Comparison of ENCODE assay signal across 8 cellular contexts in the genomic region with DNA sequence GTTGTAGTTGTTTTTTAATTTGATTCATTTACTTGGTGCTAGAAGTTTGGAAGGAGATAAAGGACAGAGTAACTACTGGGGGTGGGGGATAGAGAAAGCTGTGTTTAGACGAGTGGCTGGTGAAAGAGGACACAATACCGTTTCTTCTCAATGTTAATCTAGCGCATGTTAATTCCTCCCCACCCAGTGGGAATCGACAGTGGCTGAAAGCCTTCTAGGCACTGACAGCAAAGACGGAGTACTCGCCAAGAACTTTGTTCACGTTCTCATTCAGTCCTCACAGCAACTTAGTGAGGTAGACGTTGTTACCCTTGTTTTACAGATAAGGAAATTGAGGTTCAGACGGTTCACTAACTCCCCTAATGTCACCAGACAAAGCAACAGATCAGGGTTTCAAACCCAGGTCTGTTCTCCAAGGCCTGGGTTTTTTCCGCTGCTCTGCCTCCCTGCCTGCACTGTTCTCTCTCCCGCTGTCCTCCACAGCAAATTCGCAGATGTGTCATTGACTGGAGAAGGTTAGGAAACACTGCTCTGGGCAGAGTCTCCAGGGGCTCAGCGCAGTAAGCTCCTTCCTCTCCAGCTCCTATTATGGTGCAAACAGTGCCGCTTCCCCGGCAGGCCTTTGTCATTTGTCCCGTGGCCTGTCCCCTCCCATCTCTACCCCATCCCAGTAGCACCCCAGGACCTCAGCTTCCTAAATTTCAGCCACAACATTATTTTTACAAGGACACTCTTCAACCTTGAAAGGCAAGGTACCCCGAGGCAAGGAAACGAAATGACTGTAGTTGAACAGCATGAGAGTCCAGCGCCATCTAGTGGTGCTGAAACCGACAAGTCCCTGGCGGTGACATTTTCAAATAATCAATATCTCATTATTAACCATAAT. TPM values are rescaled to one million over a fixed set of nuclear protein-coding genes. Genes with fewer than 3 reads are reported as not detected.
DNase-seq lines count a peak whose midpoint lies in the region; ATAC-seq and TF ChIP-seq lines count a peak whose summit lies in the region.

No MANE protein-coding gene starts in this region.

- CTCF ChIA-PET in PC-9 (lab: Charles Lee): interaction anchor here (0.5 to 1.6 kb wide), 5 partner anchors 8 to 511 kb away, joined by 3 to 5 read pairs (median 3); no protein-coding TSS in a partner anchor

- H3K4me3 ChIP-seq in Jurkat, Clone E6-1 (ENCODE audit: low read length): no peak overlapping the region
- H3K4me3 ChIP-seq in PC-9: no peak overlapping the region

- H4K20me1 ChIP-seq in PC-9 (ENCODE audit: insufficient read depth): no peaks in the 10 kb centered on the region

- POLR2A ChIA-PET in PC-9 (lab: Charles Lee; ENCODE audit: unreplicated experiment): no interaction called here

- intact Hi-C loops in PC-9 (cut with micrococcal nuclease; ENCODE audit: unreplicated experiment): loop anchor here (2.0 to 5.0 kb wide), 2 partner anchors 591 to 702 kb away; no protein-coding TSS in a partner anchor

- no peaks in the 10 kb centered on the region for H3K79me2 ChIP-seq in PC-9 (ENCODE audit: low read depth)

- no peaks in the 10 kb centered on the region for H3K27me3 Mint-ChIP-seq in activated T-cell treated with anti-CD3 and anti-CD28 coated beads, Interleukin-2, amount 50 U/mL, for 72 hours (ENCODE audit: low read depth)
- no peaks in the 10 kb centered on the region for H3K27me3 Mint-ChIP-seq in naive B cell

- H3K27ac ChIP-seq in PC-9: no peak overlapping the region

- H3F3A ChIP-seq in PC-9 (ENCODE audit: insufficient read depth, low read depth): peaks cover 6% of the 10 kb centered on the region; the same call in 1 of the 2 replicates

- H3K4me3 Mint-ChIP-seq in activated T-cell treated with anti-CD3 and anti-CD28 coated beads, Interleukin-2, amount 50 U/mL, for 72 hours: no peak overlapping the region
- no peak overlapping the region for H3K4me3 Mint-ChIP-seq in naive B cell

- no peaks in the 10 kb centered on the region for H3K4me1 ChIP-seq in PC-9 (replicated peaks; ENCODE audit: insufficient read depth)

- H3K9me3 ChIP-seq in PC-9 (ENCODE audit: insufficient read depth, low read depth): no peaks in the 10 kb centered on the region

- no peak overlapping the region for H3K27ac Mint-ChIP-seq in activated T-cell treated with anti-CD3 and anti-CD28 coated beads, Interleukin-2, amount 50 U/mL, for 72 hours
- H3K27ac Mint-ChIP-seq in naive B cell: no peak overlapping the region

- H3K9me3 Mint-ChIP-seq in activated T-cell treated with anti-CD3 and anti-CD28 coated beads, Interleukin-2, amount 50 U/mL, for 72 hours: no peaks in the 10 kb centered on the region
- no peaks in the 10 kb centered on the region for H3K9me3 Mint-ChIP-seq in naive B cell

- no peaks in the 10 kb centered on the region for H3K36me3 ChIP-seq in PC-9 (ENCODE audit: low read depth)

- no peak overlapping the region for H2AFZ ChIP-seq in PC-9

- peak; percentile 75 to 77 for ATAC-seq in activated T-cell treated with anti-CD3 and anti-CD28 coated beads, Interleukin-2, amount 50 U/mL, for 72 hours (replicated peaks in 1 of 2)
- ATAC-seq in naive B cell (ENCODE audit: low read depth in 2 of 2) (peak; percentile 72 to 83), GM19455 (IDR thresholded peaks at IDR 0.05; ENCODE audit: unreplicated experiment) (no peak)

- H3K4me1 Mint-ChIP-seq in activated T-cell treated with anti-CD3 and anti-CD28 coated beads, Interleukin-2, amount 50 U/mL, for 72 hours (ENCODE audit: low read depth): peaks cover 10% of the 10 kb centered on the region
- no peaks in the 10 kb centered on the region for H3K4me1 Mint-ChIP-seq in naive B cell

- H3K9me2 ChIP-seq in PC-9 (ENCODE audit: insufficient read depth): no peaks in the 10 kb centered on the region

- TF ChIP-seq CTCF in PC-9 (conservative IDR thresholded peaks at IDR 0.05): peak; percentile 97

- peaks cover 2 to 5% of the 10 kb centered on the region in 2 donors for H3K36me3 Mint-ChIP-seq in activated T-cell treated with anti-CD3 and anti-CD28 coated beads, Interleukin-2, amount 50 U/mL, for 72 hours (ENCODE audit: insufficient read depth in 2 of 2)
- H3K36me3 Mint-ChIP-seq in naive B cell: no peaks in the 10 kb centered on the region

- H3K27me3 ChIP-seq in PC-9 (ENCODE audit: insufficient read depth, low read depth): no peaks in the 10 kb centered on the region

- no peak overlapping the region for H3K4me2 ChIP-seq in PC-9

- DNase-seq in DMS79 (lab: John Stamatoyannopoulos, UW): peak; percentile 44
- DNase-seq in Jurkat, Clone E6-1 (ENCODE audit: low read depth, low spot score): peak; percentile 60
- peak; percentile 37 to 53 for DNase-seq in PC-9
- DNase-seq in activated T-cell treated with anti-CD3 and anti-CD28 coated beads, Interleukin-2, amount 50 U/mL, for 72 hours: peak; percentile 67 to 72
- peak; percentile 83 for DNase-seq in fibroblast of peridontal ligament (ENCODE audit: extremely low read depth)
- DNase-seq in naive B cell: peak; percentile 58
- DNase-seq in stimulated activated CD8-positive, alpha-beta memory T cell treated with anti-CD3 and anti-CD28 coated beads, Interleukin-7, amount 100 ng/mL, for 4 hours (ENCODE audit: low read depth in 2 of 2): peak; percentile 41 to 43

- no TSS peak for BruUV-seq in PC-9 (replicated peaks; lab: Mats Ljungman, UMichigan)

RNA-seq across cellular contexts. Expression of gene MRPS23, which starts 16.9 kb away (rescaled TPM):
- polyA plus RNA-seq in Jurkat, Clone E6-1 (2012; ENCODE audit: insufficient read depth, insufficient read length): 97.5 TPM
- total RNA-seq in PC-9 (2021): 49.7 and 50.3 TPM in 2 replicates
- 10 to 100 TPM; 43.4 to 52.7 TPM for total RNA-seq in activated T-cell treated with anti-CD3 and anti-CD28 coated beads, Interleukin-2, amount 50 U/mL, for 72 hours
- polyA plus RNA-seq in naive B cell (ENCODE audit: low read depth in 6 of 6): 10 to 100 TPM; 26.3 to 48.7 (median 33.0) TPM
